9 cellular contexts compared by ENCODE assay signal in the genomic region with DNA sequence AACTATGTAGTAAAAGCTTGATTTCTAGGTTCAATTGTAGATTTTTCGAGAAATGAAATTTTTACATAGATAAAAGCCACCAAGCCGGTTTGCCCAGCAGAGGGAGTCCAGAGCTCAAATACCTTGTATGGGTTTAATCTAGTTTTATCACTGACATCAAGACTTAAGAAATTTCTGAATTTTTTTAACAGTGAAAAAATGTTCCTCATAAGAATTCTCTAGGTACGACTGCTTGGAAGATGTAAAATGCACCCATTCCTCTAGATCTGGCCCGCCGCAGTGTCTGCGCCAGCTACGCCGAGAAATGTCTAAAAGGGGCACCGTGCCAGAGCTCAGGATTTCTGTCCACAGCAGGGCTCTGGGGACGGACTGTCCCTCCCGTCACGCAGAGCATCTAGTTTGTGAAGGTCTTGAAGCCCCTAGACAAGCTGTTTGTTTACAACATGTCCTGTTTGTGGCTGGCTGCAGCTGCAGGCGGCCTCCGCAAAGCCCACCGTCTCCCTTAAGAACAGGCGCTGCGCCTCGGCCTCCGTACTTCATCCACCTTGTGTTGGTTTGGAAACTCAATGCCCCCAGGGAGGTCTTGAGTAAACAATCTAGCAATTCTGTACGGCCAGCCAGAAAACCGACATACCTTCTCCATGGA. TPM values are rescaled to one million over a fixed set of nuclear protein-coding genes. Genes with fewer than 3 reads are reported as not detected.
DNase-seq lines count a peak whose midpoint lies in the region; ATAC-seq and TF ChIP-seq lines count a peak whose summit lies in the region.
"Had no signal": no experiment of that assay in that cellular context is flagged by ENCODE, and none has a peak within 500 bp of the region (broad histone marks: within the 10 kb centered on the region; RNA-seq: fewer than 3 reads in every experiment).

No MANE protein-coding gene starts in this region.

- CTCF ChIA-PET in HEK293 (lab: Yijun Ruan, JAX), result interaction anchor here (0.6 to 2.2 kb wide), 10 partner anchors 8 to 219 kb away, joined by 3 to 18 read pairs (median 4); no protein-coding TSS in a partner anchor
- CTCF ChIA-PET in activated CD8-positive, alpha-beta T cell treated with anti-CD3 and anti-CD28 coated beads for 36 hours (lab: Charles Lee), result interaction anchor here (0.8 to 3.6 kb wide), 23 partner anchors 9 to 286 kb away, joined by 3 to 42 read pairs (median 4); no protein-coding TSS in a partner anchor

- H3K27ac ChIP-seq in HEK293 (ENCODE audit: extremely low read depth, low read depth, low read length), result no peak overlapping the region

- no peak overlapping the region for H3K27ac Mint-ChIP-seq in activated CD8-positive, alpha-beta T cell treated with anti-CD3 and anti-CD28 coated beads for 36 hours
- H3K27ac Mint-ChIP-seq: dendritic cell treated with granulocyte-macrophage colony-stimulating factor and Interleukin-4, amounts not matched to agents 40 ng/mL and 50 ng/mL, for 4 days had no signal

- TF ChIP-seq CTCF in HEK293 (tag by site-specific recombination; IDR thresholded peaks at IDR 0.05), result no peak
- TF ChIP-seq CTCF in activated CD8-positive, alpha-beta T cell treated with anti-CD3 and anti-CD28 coated beads for 36 hours (IDR thresholded peaks at IDR 0.05), result peak; percentile 76

- no peaks in the 10 kb centered on the region for H3K4me1 ChIP-seq in HEK293 (ENCODE audit: control insufficient read depth, insufficient read depth, low read length)

- H3K4me3 ChIP-seq in HEK293 (ENCODE audit: low read depth, low read length), result no peak overlapping the region

- ATAC-seq in activated CD8-positive, alpha-beta T cell treated with anti-CD3 and anti-CD28 coated beads for 36 hours, result no peak
- no peak for ATAC-seq in HG03442 (IDR thresholded peaks at IDR 0.05; ENCODE audit: unreplicated experiment)

- H3K27me3 Mint-ChIP-seq in activated CD8-positive, alpha-beta T cell treated with anti-CD3 and anti-CD28 coated beads for 36 hours, result no peaks in the 10 kb centered on the region
- H3K27me3 Mint-ChIP-seq: dendritic cell treated with granulocyte-macrophage colony-stimulating factor and Interleukin-4, amounts not matched to agents 40 ng/mL and 50 ng/mL, for 4 days had no signal

- POLR2A ChIA-PET in HEK293 (lab: Yijun Ruan, JAX), result no interaction called here
- POLR2A ChIA-PET in activated CD8-positive, alpha-beta T cell treated with anti-CD3 and anti-CD28 coated beads for 36 hours (lab: Charles Lee), result no interaction called here

- no peaks in the 10 kb centered on the region for H3K9me3 Mint-ChIP-seq in activated CD8-positive, alpha-beta T cell treated with anti-CD3 and anti-CD28 coated beads for 36 hours
- H3K9me3 Mint-ChIP-seq: dendritic cell treated with granulocyte-macrophage colony-stimulating factor and Interleukin-4, amounts not matched to agents 40 ng/mL and 50 ng/mL, for 4 days had no signal

- H3K36me3 Mint-ChIP-seq in activated CD8-positive, alpha-beta T cell treated with anti-CD3 and anti-CD28 coated beads for 36 hours (ENCODE audit: low read depth), result peaks cover 2% of the 10 kb centered on the region

- no peak overlapping the region for H3K4me3 Mint-ChIP-seq in activated CD8-positive, alpha-beta T cell treated with anti-CD3 and anti-CD28 coated beads for 36 hours
- H3K4me3 Mint-ChIP-seq: dendritic cell treated with granulocyte-macrophage colony-stimulating factor and Interleukin-4, amounts not matched to agents 40 ng/mL and 50 ng/mL, for 4 days had no signal

- H3K9me3 ChIP-seq in HEK293 (ENCODE audit: control insufficient read depth, insufficient read depth, low read depth, low read length), result no peaks in the 10 kb centered on the region

- H3K4me1 Mint-ChIP-seq in activated CD8-positive, alpha-beta T cell treated with anti-CD3 and anti-CD28 coated beads for 36 hours (ENCODE audit: low read depth), result no peaks in the 10 kb centered on the region

- DNase-seq in AG20443 (ENCODE audit: low spot score), result peak; percentile 60
- peak; percentile 71 for DNase-seq in activated CD8-positive, alpha-beta T cell treated with anti-CD3 and anti-CD28 coated beads for 36 hours
- peak in 31 of 42 donors; percentile 24 to 77 (median 51) for DNase-seq in head of caudate nucleus
- peak; percentile 51 for DNase-seq in stimulated activated CD8-positive, alpha-beta memory T cell treated with anti-CD3 and anti-CD28 coated beads, Interleukin-4, amount 100 ng/mL, for 48 hours
- DNase-seq in GM19240 (ENCODE audit: insufficient read length, low spot score), result no peak
- DNase-seq in NCI-H345 treated with DMSO at 0.1 percent for 48 hours (lab: John Stamatoyannopoulos, UW; ENCODE audit: unreplicated experiment), result no peak

- intact Hi-C loops in activated CD8-positive, alpha-beta T cell treated with anti-CD3 and anti-CD28 coated beads for 36 hours (cut with micrococcal nuclease), result loop anchor here (5.0 kb wide), 1 partner anchor 220 kb away; no protein-coding TSS in a partner anchor
- intact Hi-C loops in head of caudate nucleus (cut with DNase I), result no loop called here

- H3K36me3 ChIP-seq in HEK293 (ENCODE audit: control insufficient read depth in 2 of 2, insufficient read depth in 1 of 2, low read length in 2 of 2), result peaks cover 4 to 82% of the 10 kb centered on the region in 2 experiments; a peak in 2 of 3 replicates

TF ChIP-seq in HEK293, 187 proteins besides CTCF, POLR2A, EP300 and RAD21:
- TF ChIP-seq PATZ1 (tag by site-specific recombination; IDR thresholded peaks at IDR 0.05) (no peak), ZNF654 (tag by site-specific recombination; IDR thresholded peaks at IDR 0.05; ENCODE audit: low read depth) (peak; percentile 42)

RNA-seq across cellular contexts. Expression of gene MAP1LC3B, which starts 24.8 kb away (rescaled TPM):
- total RNA-seq in activated CD8-positive, alpha-beta T cell treated with anti-CD3 and anti-CD28 coated beads for 36 hours, result 10 to 100 TPM; 55.3 to 58.1 TPM

RNA-seq across cellular contexts. Expression of gene FBXO31, which starts 33.4 kb away (rescaled TPM):
- 10 to 100 TPM; 32.0 to 32.7 TPM for total RNA-seq in activated CD8-positive, alpha-beta T cell treated with anti-CD3 and anti-CD28 coated beads for 36 hours

Comparison
In these comparisons a context has a peak if more than half of its experiments do, and no peak if none do; other contexts are left out.
1. DNase-seq: peak in AG20443 (single experiment), activated CD8-positive, alpha-beta T cell treated with anti-CD3 and anti-CD28 coated beads for 36 hours (single experiment), head of caudate nucleus (31 of 42) and stimulated activated CD8-positive, alpha-beta memory T cell treated with anti-CD3 and anti-CD28 coated beads, Interleukin-4, amount 100 ng/mL, for 48 hours (single experiment); none in GM19240 (single experiment) and NCI-H345 treated with DMSO at 0.1 percent for 48 hours (single experiment).